In the genomic region with DNA sequence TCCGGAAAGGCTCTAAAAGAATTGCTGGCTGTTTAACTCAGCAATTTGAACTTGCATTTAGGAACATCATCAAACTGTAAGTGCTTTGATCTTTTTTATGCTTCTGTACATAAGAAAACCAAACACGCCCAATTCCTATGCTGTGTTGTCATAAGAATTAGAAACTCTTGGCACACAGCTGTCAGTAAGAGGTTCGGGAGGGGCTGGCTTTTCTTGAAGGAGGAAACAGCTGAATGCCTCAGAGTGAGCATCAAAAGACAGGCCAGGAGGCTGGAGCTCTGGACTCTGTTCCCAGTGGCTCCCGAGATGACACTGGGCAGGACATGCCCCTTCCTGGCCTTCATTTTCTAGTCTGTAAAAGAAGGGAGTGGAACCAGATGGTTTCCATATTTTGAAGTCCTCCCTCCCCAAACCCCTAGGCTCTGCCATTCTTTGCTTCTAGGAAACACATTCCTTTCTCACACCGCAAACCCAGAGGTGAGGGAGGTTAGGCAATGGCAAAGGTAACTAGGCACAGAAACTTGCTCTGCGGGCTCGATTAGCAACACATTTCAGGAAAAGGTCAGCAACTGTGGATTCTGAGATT, we compare ENCODE assay signal across 8 cellular contexts.
DNase-seq lines count a peak whose midpoint lies in the region; TF ChIP-seq lines count a peak whose summit lies in the region.
"Had no signal": no experiment of that assay in that cellular context is flagged by ENCODE, and none has a peak within 500 bp of the region (broad histone marks: within the 10 kb centered on the region; RNA-seq: fewer than 3 reads in every experiment).

No MANE protein-coding gene starts in this region.

- H3K79me2 ChIP-seq in hepatocyte = no peaks in the 10 kb centered on the region

- TF ChIP-seq POLR2A in suprapubic skin (IDR thresholded peaks at IDR 0.05) = no peak

- no peaks in the 10 kb centered on the region for H3K9me2 ChIP-seq in hepatocyte (replicated peaks; ENCODE audit: insufficient read depth)

- peak overlapping the region; percentile 32 for H3K4me2 ChIP-seq in hepatocyte
- H3K4me2 ChIP-seq in neuronal stem cell (ENCODE audit: insufficient read depth, low read length, poor library complexity, severe bottlenecking) = no peak overlapping the region

- no peaks in the 10 kb centered on the region for H4K20me1 ChIP-seq in hepatocyte (ENCODE audit: insufficient read depth, poor library complexity, severe bottlenecking)

- no peak overlapping the region for H2BK120ac ChIP-seq in neuronal stem cell (ENCODE audit: low read depth, low read length)

- no peaks in the 10 kb centered on the region for H3K36me3 ChIP-seq in hepatocyte (replicated peaks; ENCODE audit: insufficient read depth, low read depth)
- no peaks in the 10 kb centered on the region for H3K36me3 ChIP-seq in suprapubic skin
- H3K36me3 ChIP-seq in neuronal stem cell (replicated peaks in 1 of 2; ENCODE audit: control insufficient read depth in 2 of 2, insufficient read depth in 2 of 2, low read length in 2 of 2) = no peaks in the 10 kb centered on the region
- H3K36me3 ChIP-seq: cardiac muscle cell had no signal

- H2BK5ac ChIP-seq in neuronal stem cell (ENCODE audit: low read length) = no peak overlapping the region

- H3K27me3 ChIP-seq in hepatocyte = no peaks in the 10 kb centered on the region
- H3K27me3 ChIP-seq in suprapubic skin = no peaks in the 10 kb centered on the region
- peaks cover 0 to 8% (median 0%) of the 10 kb centered on the region in 3 experiments for H3K27me3 ChIP-seq in neuronal stem cell (ENCODE audit: control insufficient read depth in 3 of 3, insufficient read depth in 3 of 3, low read depth in 1 of 3, low read length in 3 of 3)
- H3K27me3 ChIP-seq: cardiac muscle cell had no signal

- H2AK5ac ChIP-seq in neuronal stem cell (ENCODE audit: low read depth, low read length) = no peak overlapping the region

- peaks cover 45% of the 10 kb centered on the region for H3K4me1 Mint-ChIP-seq in HFFc6 (ENCODE audit: low read depth)

- peak overlapping the region; percentile 37 for H3K4me3 Mint-ChIP-seq in HFFc6

- no peak overlapping the region for H4K91ac ChIP-seq in neuronal stem cell (ENCODE audit: low read depth, low read length, poor library complexity)

- H3K27me3 Mint-ChIP-seq in HFFc6 (ENCODE audit: insufficient read depth) = peaks cover 10% of the 10 kb centered on the region

- H3K9me3 Mint-ChIP-seq in HFFc6 = no peaks in the 10 kb centered on the region

- no peak overlapping the region for H2BK12ac ChIP-seq in neuronal stem cell (ENCODE audit: low read length)

- no peaks in the 10 kb centered on the region for H3K36me3 Mint-ChIP-seq in HFFc6 (ENCODE audit: low read depth)

- H3K79me1 ChIP-seq in neuronal stem cell (ENCODE audit: low read depth, low read length) = no peaks in the 10 kb centered on the region

- H3K18ac ChIP-seq in neuronal stem cell (ENCODE audit: low read length) = no peak overlapping the region

- H3K9me3 ChIP-seq in hepatocyte (ENCODE audit: low read depth) (no peaks in the 10 kb centered on the region), suprapubic skin (no peaks in the 10 kb centered on the region), neuronal stem cell (replicated peaks in 1 of 2; ENCODE audit: control insufficient read depth in 2 of 2, insufficient read depth in 1 of 2, low read depth in 1 of 2, low read length in 2 of 2) (no peaks in the 10 kb centered on the region)

- 12% methylated on average over 7 of the region's 7 CpGs for WGBS in hepatocyte (ENCODE audit: low lambda C conversion rate, missing lambda C conversion rate)
- WGBS in suprapubic skin = 22% methylated on average over 7 of the region's 7 CpGs
- whole genome bisulfite sequencing in neuronal stem cell (ENCODE audit: extremely low coverage in 2 of 2, insufficient read length in 2 of 2, insufficient replicate concordance in 1 of 2), 2 donors = no CpG with 5 or more reads among the region's 7 CpGs

- no peak overlapping the region for H2AFZ ChIP-seq in hepatocyte
- H2AFZ ChIP-seq in neuronal stem cell (ENCODE audit: low read length) = no peak overlapping the region

- H3K4me1 ChIP-seq in hepatocyte (ENCODE audit: insufficient read depth) (peaks cover 29% of the 10 kb centered on the region), suprapubic skin (peaks cover 27% of the 10 kb centered on the region), neuronal stem cell (ENCODE audit: control insufficient read depth in 2 of 2, insufficient read depth in 1 of 2, low read depth in 1 of 2, low read length in 2 of 2) (peaks cover 15 to 35% of the 10 kb centered on the region in 2 donors)

- no peak overlapping the region for H2BK15ac ChIP-seq in neuronal stem cell (ENCODE audit: low read length)

- no peak overlapping the region for H3K9ac ChIP-seq in neuronal stem cell (ENCODE audit: low read depth, low read length, poor library complexity)

- peak overlapping the region; percentile 37 for H3K27ac Mint-ChIP-seq in HFFc6

- H4K8ac ChIP-seq in neuronal stem cell (ENCODE audit: low read depth, low read length) = no peak overlapping the region

- no peak for TF ChIP-seq CTCF in HFFc6 (IDR thresholded peaks at IDR 0.05)
- no peak for TF ChIP-seq CTCF in hepatocyte (IDR thresholded peaks at IDR 0.05; ENCODE audit: poor library complexity)
- no peak for TF ChIP-seq CTCF in suprapubic skin (IDR thresholded peaks at IDR 0.05)

- H3K4me3 ChIP-seq in hepatocyte (no peak overlapping the region), suprapubic skin (no peak overlapping the region), neuronal stem cell (ENCODE audit: low read length in 2 of 2) (no peak overlapping the region)
- H3K4me3 ChIP-seq: cardiac muscle cell had no signal

- peak overlapping the region; percentile 84 for H3K27ac ChIP-seq in hepatocyte
- peak overlapping the region; percentile 20 for H3K27ac ChIP-seq in suprapubic skin
- no peak overlapping the region for H3K27ac ChIP-seq in neuronal stem cell (replicated peaks; ENCODE audit: low read length)
- H3K27ac ChIP-seq: cardiac muscle cell had no signal

- DNase-seq in HFFc6 (peak; percentile 87), T1000 (lab: John Stamatoyannopoulos, UW) (peak; percentile 13), hepatocyte (ENCODE audit: low spot score) (peak; percentile 88), suprapubic skin (ENCODE audit: low spot score in 2 of 2) (peak in 1 of 2 donors; percentile 53), NCI-H1105 treated with DMSO at 0.1 percent for 48 hours (lab: John Stamatoyannopoulos, UW) (no peak), NCI-H748 (lab: John Stamatoyannopoulos, UW; ENCODE audit: unreplicated experiment) (no peak), neuronal stem cell (ENCODE audit: low spot score) (no peak)

- no peak overlapping the region for H3K14ac ChIP-seq in neuronal stem cell (ENCODE audit: low read length)

- no peak for TF ChIP-seq EP300 in suprapubic skin (IDR thresholded peaks at IDR 0.05)

- H3K4ac ChIP-seq in neuronal stem cell (ENCODE audit: low read length) = no peak overlapping the region

- H3K23ac ChIP-seq in neuronal stem cell (ENCODE audit: low read depth, low read length, poor library complexity) = no peak overlapping the region

Comparison
In these comparisons a context has a peak if more than half of its experiments do, and no peak if none do; other contexts are left out.
1. DNase-seq: peak in HFFc6 (single experiment), T1000 (single experiment) and hepatocyte (single experiment); none in NCI-H1105 treated with DMSO at 0.1 percent for 48 hours (single experiment), NCI-H748 (single experiment) and neuronal stem cell (single experiment).